ENCODE assay signal across 8 cellular contexts in genomic region chr15:92832992-92833438, GRCh38.
A peak's percentile ranks its signal among the peaks of the same experiment; 100 is the strongest.
DNase-seq lines count a peak whose midpoint lies in the region; ATAC-seq and TF ChIP-seq lines count a peak whose summit lies in the region.

No MANE protein-coding gene starts in this region.

- no peaks in the 10 kb centered on the region for H3K9me3 Mint-ChIP-seq in progenitor cell of endocrine pancreas (ENCODE audit: low read depth)

- no peaks in the 10 kb centered on the region for H3K36me3 ChIP-seq in esophagus squamous epithelium

- DNase-seq in EH (ENCODE audit: low read depth) (peak; percentile 73), RPMI8226 (peak; percentile 35), esophagus squamous epithelium (lab: John Stamatoyannopoulos, UW) (no peak), progenitor cell of endocrine pancreas (ENCODE audit: low spot score, unreplicated experiment) (no peak)
- DNase-seq in stimulated activated naive CD4-positive, alpha-beta T cell treated with Interleukin-2 at 50 U/mL for 16 hours (lab: John Stamatoyannopoulos, UW), result no peak

- no peak for TF ChIP-seq CTCF in esophagus squamous epithelium (IDR thresholded peaks at IDR 0.05)
- TF ChIP-seq CTCF in progenitor cell of endocrine pancreas (IDR thresholded peaks at IDR 0.05; ENCODE audit: unreplicated experiment), result no peak

- intact Hi-C loops in esophagus squamous epithelium (cut with DNase I), result no loop called here

- peak overlapping the region; percentile 86 to 95 (median 94) for H3K27ac ChIP-seq in esophagus squamous epithelium

- no peaks in the 10 kb centered on the region for H3K27me3 ChIP-seq in esophagus squamous epithelium

- no peaks in the 10 kb centered on the region for H3K27me3 Mint-ChIP-seq in progenitor cell of endocrine pancreas

- H3K4me1 ChIP-seq in esophagus squamous epithelium, result peaks cover 26 to 46% (median 29%) of the 10 kb centered on the region in 3 donors

- WGBS in esophagus squamous epithelium, 2 donors, result 53 to 65% methylated on average over 5 of the region's 5 CpGs

- no peaks in the 10 kb centered on the region for H3K36me3 Mint-ChIP-seq in progenitor cell of endocrine pancreas (ENCODE audit: insufficient read depth)

- no peak overlapping the region for H3K4me3 Mint-ChIP-seq in progenitor cell of endocrine pancreas (ENCODE audit: low read depth)

- H3K4me1 Mint-ChIP-seq in progenitor cell of endocrine pancreas (ENCODE audit: low read depth), result peaks cover 30% of the 10 kb centered on the region

- no peak for TF ChIP-seq POLR2A in esophagus squamous epithelium (IDR thresholded peaks at IDR 0.05)

- H3K27ac Mint-ChIP-seq in progenitor cell of endocrine pancreas, result peak overlapping the region; percentile 99

- ATAC-seq in GM21360 (IDR thresholded peaks at IDR 0.05; ENCODE audit: unreplicated experiment) (no peak), GM19395 (IDR thresholded peaks at IDR 0.05; ENCODE audit: unreplicated experiment) (no peak), GM19463 (IDR thresholded peaks at IDR 0.05; ENCODE audit: unreplicated experiment) (no peak)

- H3K9me3 ChIP-seq in esophagus squamous epithelium, result no peaks in the 10 kb centered on the region

- no peak overlapping the region for H3K4me3 ChIP-seq in esophagus squamous epithelium

Comparison
In these comparisons a context has a peak if more than half of its experiments do, and no peak if none do; other contexts are left out.
1. DNase-seq: peak in EH (single experiment) and RPMI8226 (single experiment); none in esophagus squamous epithelium (single experiment), progenitor cell of endocrine pancreas (single experiment) and stimulated activated naive CD4-positive, alpha-beta T cell treated with Interleukin-2 at 50 U/mL for 16 hours (single experiment).